In genomic region chr10:50452603-50453002, GRCh38 we compare ENCODE assay signal across 20 cellular contexts.
DNase-seq lines count a peak whose midpoint lies in the region; ATAC-seq, FAIRE-seq and TF ChIP-seq lines count a peak whose summit lies in the region.
"Had no signal": no experiment of that assay in that cellular context is flagged by ENCODE, and none has a peak within 500 bp of the region (broad histone marks: within the 10 kb centered on the region; RNA-seq: fewer than 3 reads in every experiment).

No MANE protein-coding gene starts in this region.

- WGBS in testis, 2 donors, result 89 to 93% methylated on average over 2 of the region's 2 CpGs

- H3K9me3 ChIP-seq in testis, result no peaks in the 10 kb centered on the region
- H3K9me3 ChIP-seq: esophagus squamous epithelium, prostate gland, thoracic aorta had no signal

- peak; percentile 78 for FAIRE-seq in GM12892 (lab: Jason Lieb, UNC)

- DNase-seq in GM12892 (ENCODE audit: insufficient read length) (no peak), activated B cell treated with CpG ODN at 0.5 μM for 24 hours (no peak), MCF 10A (ENCODE audit: unreplicated experiment) (no peak), testis (no peak)
- DNase-seq in activated CD4-positive, alpha-beta T cell treated with anti-CD3 and anti-CD28 coated beads for 1 hour, result no peak
- DNase-seq: activated CD4-positive, alpha-beta memory T cell treated with anti-CD3 and anti-CD28 coated beads, Interleukin-2, amount 10 ng/mL, durations not matched to agents 7 days and 5 days; activated gamma-delta T cell; esophagus squamous epithelium; KBM-7; NCI-H2081 had no signal

- no peaks in the 10 kb centered on the region for H3K27me3 ChIP-seq in testis
- H3K27me3 ChIP-seq: esophagus squamous epithelium, hepatocyte had no signal

- TF ChIP-seq CTCF in activated B cell treated with CpG ODN at 0.5 μM for 24 hours (IDR thresholded peaks at IDR 0.05) (no peak), MCF 10A (IDR thresholded peaks at IDR 0.05; ENCODE audit: unreplicated experiment) (no peak), testis (IDR thresholded peaks at IDR 0.05) (no peak)

- POLR2A ChIA-PET in activated B cell treated with CpG ODN at 0.5 μM for 24 hours (lab: Charles Lee), result no interaction called here
- POLR2A ChIA-PET in MCF 10A (lab: Yijun Ruan, JAX), result no interaction called here

- TF ChIP-seq POLR2A in GM12892 (IDR thresholded peaks at IDR 0.05; ENCODE audit: low read depth, low read length), result no peak
- TF ChIP-seq POLR2A in testis (IDR thresholded peaks at IDR 0.05), result no peak

- H3K4me3 ChIP-seq in testis, result no peak overlapping the region
- H3K4me3 ChIP-seq: esophagus squamous epithelium, hepatocyte, prostate gland, thoracic aorta had no signal

- no peak overlapping the region for H3K27ac ChIP-seq in testis
- H3K27ac ChIP-seq: esophagus squamous epithelium, hepatocyte, prostate gland, thoracic aorta had no signal

- BruUV-seq in MCF 10A (replicated peaks; lab: Mats Ljungman, UMichigan), result no TSS peak

- H3K36me3 Mint-ChIP-seq in activated B cell treated with CpG ODN at 0.5 μM for 24 hours (ENCODE audit: low read depth), result peaks cover 5% of the 10 kb centered on the region
- peaks cover 6% of the 10 kb centered on the region for H3K36me3 Mint-ChIP-seq in MCF 10A (ENCODE audit: insufficient read depth, unreplicated experiment)

- CTCF ChIA-PET in activated B cell treated with CpG ODN at 0.5 μM for 24 hours (lab: Charles Lee) (no interaction called here), MCF 10A (lab: Yijun Ruan, JAX) (no interaction called here)

- H3K9me3 Mint-ChIP-seq in activated B cell treated with CpG ODN at 0.5 μM for 24 hours, result no peaks in the 10 kb centered on the region
- H3K9me3 Mint-ChIP-seq in MCF 10A (ENCODE audit: unreplicated experiment), result no peaks in the 10 kb centered on the region
- H3K9me3 Mint-ChIP-seq: activated CD4-positive, alpha-beta memory T cell treated with anti-CD3 and anti-CD28 coated beads, Interleukin-2, amount 10 ng/mL, durations not matched to agents 7 days and 5 days; dendritic cell treated with granulocyte-macrophage colony-stimulating factor and Interleukin-4, amounts not matched to agents 40 ng/mL and 50 ng/mL, for 4 days; T-helper 2 cell treated with Interferon-gamma antibody and Interleukin-4, amounts not matched to agents 5 μg/mL and 100 μg/mL, for 36 hours had no signal

- no peaks in the 10 kb centered on the region for H3K27me3 Mint-ChIP-seq in activated B cell treated with CpG ODN at 0.5 μM for 24 hours
- H3K27me3 Mint-ChIP-seq in MCF 10A (ENCODE audit: insufficient read depth, unreplicated experiment), result no peaks in the 10 kb centered on the region
- H3K27me3 Mint-ChIP-seq: activated CD4-positive, alpha-beta memory T cell treated with anti-CD3 and anti-CD28 coated beads, Interleukin-2, amount 10 ng/mL, durations not matched to agents 7 days and 5 days; dendritic cell treated with granulocyte-macrophage colony-stimulating factor and Interleukin-4, amounts not matched to agents 40 ng/mL and 50 ng/mL, for 4 days had no signal

- peak; percentile 46 for ATAC-seq in GM21526 (IDR thresholded peaks at IDR 0.05; ENCODE audit: low FRiP score, unreplicated experiment)
- ATAC-seq in HG03469 (IDR thresholded peaks at IDR 0.05; ENCODE audit: unreplicated experiment), result peak; percentile 40
- ATAC-seq in activated B cell treated with CpG ODN at 0.5 μM for 24 hours (ENCODE audit: low read depth), result peak; percentile 71
- ATAC-seq in GM21737 (IDR thresholded peaks at IDR 0.05; ENCODE audit: unreplicated experiment), result no peak
- ATAC-seq: HCT116, left lobe of liver had no signal

- H3K4me1 Mint-ChIP-seq in activated B cell treated with CpG ODN at 0.5 μM for 24 hours (peaks cover 57% of the 10 kb centered on the region), MCF 10A (ENCODE audit: insufficient read depth, unreplicated experiment) (no peaks in the 10 kb centered on the region)

- peak overlapping the region; percentile 12 for H3K4me3 Mint-ChIP-seq in activated B cell treated with CpG ODN at 0.5 μM for 24 hours
- no peak overlapping the region for H3K4me3 Mint-ChIP-seq in MCF 10A (ENCODE audit: unreplicated experiment)
- H3K4me3 Mint-ChIP-seq: activated CD4-positive, alpha-beta memory T cell treated with anti-CD3 and anti-CD28 coated beads, Interleukin-2, amount 10 ng/mL, durations not matched to agents 7 days and 5 days; dendritic cell treated with granulocyte-macrophage colony-stimulating factor and Interleukin-4, amounts not matched to agents 40 ng/mL and 50 ng/mL, for 4 days; T-helper 2 cell treated with Interferon-gamma antibody and Interleukin-4, amounts not matched to agents 5 μg/mL and 100 μg/mL, for 36 hours had no signal

- H3K36me3 ChIP-seq in testis (ENCODE audit: low read depth, missing control alignments), result no peaks in the 10 kb centered on the region
- H3K36me3 ChIP-seq: esophagus squamous epithelium, prostate gland, thoracic aorta had no signal

- intact Hi-C loops in activated B cell treated with CpG ODN at 0.5 μM for 24 hours (cut with micrococcal nuclease) (loop anchor here (2.0 to 5.0 kb wide), 2 partner anchors 35 to 56 kb away; no protein-coding TSS in a partner anchor), MCF 10A (cut with micrococcal nuclease) (no loop called here), testis (cut with DNase I; ENCODE audit: low total_unique reads) (no loop called here)

- H3K4me1 ChIP-seq in testis, result no peaks in the 10 kb centered on the region
- H3K4me1 ChIP-seq: esophagus squamous epithelium, prostate gland had no signal

- H3K27ac Mint-ChIP-seq in activated B cell treated with CpG ODN at 0.5 μM for 24 hours (peak overlapping the region; percentile 57), MCF 10A (ENCODE audit: low read depth, unreplicated experiment) (no peak overlapping the region)
- H3K27ac Mint-ChIP-seq: activated CD4-positive, alpha-beta memory T cell treated with anti-CD3 and anti-CD28 coated beads, Interleukin-2, amount 10 ng/mL, durations not matched to agents 7 days and 5 days; T-helper 2 cell treated with Interferon-gamma antibody and Interleukin-4, amounts not matched to agents 5 μg/mL and 100 μg/mL, for 36 hours had no signal
